16 cellular contexts compared by ENCODE assay signal in genomic region chr1:9010781-9011323, GRCh38. TPM values are rescaled to one million over a fixed set of nuclear protein-coding genes. Genes with fewer than 3 reads are reported as not detected.
DNase-seq lines count a peak whose midpoint lies in the region; ATAC-seq, FAIRE-seq and TF ChIP-seq lines count a peak whose summit lies in the region.
"Had no signal": no experiment of that assay in that cellular context is flagged by ENCODE, and none has a peak within 500 bp of the region (broad histone marks: within the 10 kb centered on the region; RNA-seq: fewer than 3 reads in every experiment).

No MANE protein-coding gene starts in this region.

- H3K4me3 ChIP-seq in BLaER1 (no peak overlapping the region), mucosa of descending colon (no peak overlapping the region)

- no peaks in the 10 kb centered on the region for H3K36me3 Mint-ChIP-seq in activated T-helper 17 cell treated with anti-CD3 and anti-CD28 coated beads, Interleukin-2, amount 50 U/mL, for 72 hours (ENCODE audit: low read depth)

- peak overlapping the region; percentile 47 for H3K27ac Mint-ChIP-seq in activated T-helper 17 cell treated with anti-CD3 and anti-CD28 coated beads, Interleukin-2, amount 50 U/mL, for 72 hours

- no peaks in the 10 kb centered on the region for H3K4me1 Mint-ChIP-seq in activated T-helper 17 cell treated with anti-CD3 and anti-CD28 coated beads, Interleukin-2, amount 50 U/mL, for 72 hours

- no peaks in the 10 kb centered on the region for H3K27me3 ChIP-seq in BLaER1

- H3K27me3 Mint-ChIP-seq in activated T-helper 17 cell treated with anti-CD3 and anti-CD28 coated beads, Interleukin-2, amount 50 U/mL, for 72 hours: peaks cover 3% of the 10 kb centered on the region

- H3K36me3 ChIP-seq in BLaER1: no peaks in the 10 kb centered on the region
- H3K36me3 ChIP-seq in mucosa of descending colon (ENCODE audit: low read depth): no peaks in the 10 kb centered on the region

- no peak for TF ChIP-seq CTCF in mucosa of descending colon (IDR thresholded peaks at IDR 0.05)

- no peaks in the 10 kb centered on the region for H3K9me3 ChIP-seq in BLaER1
- H3K9me3 ChIP-seq in mucosa of descending colon: no peaks in the 10 kb centered on the region

- ATAC-seq in activated T-helper 17 cell treated with anti-CD3 and anti-CD28 coated beads, Interleukin-2, amount 50 U/mL, for 72 hours (replicated peaks): no peak
- peak; percentile 86 for ATAC-seq in mucosa of descending colon
- no peak for ATAC-seq in GM21367 (IDR thresholded peaks at IDR 0.05; ENCODE audit: unreplicated experiment)
- no peak for ATAC-seq in GM21526 (IDR thresholded peaks at IDR 0.05; ENCODE audit: low FRiP score, unreplicated experiment)
- ATAC-seq: SK-N-SH treated with all-trans-retinoic acid at 6 μM for 48 hours had no signal

- no peak overlapping the region for H3K27ac ChIP-seq in BLaER1
- H3K27ac ChIP-seq: KMS-11 had no signal

- no peak overlapping the region for H3K4me3 Mint-ChIP-seq in activated T-helper 17 cell treated with anti-CD3 and anti-CD28 coated beads, Interleukin-2, amount 50 U/mL, for 72 hours

- intact Hi-C loops in mucosa of descending colon (cut with DNase I, micrococcal nuclease): loop anchor here in 1 of 2 donors (5.0 kb wide), 1 partner anchor 91 kb away; no protein-coding TSS in a partner anchor

- peak; percentile 57 for DNase-seq in GM19239 (ENCODE audit: insufficient read length, low spot score)
- peak in 2 of 3 donors; percentile 42 to 78 for DNase-seq in mucosa of descending colon
- DNase-seq in islet precursor cell: no peak
- DNase-seq in amygdala (lab: John Stamatoyannopoulos, UW): no peak
- DNase-seq: activated CD4-positive, CD25-positive, alpha-beta regulatory T cell treated with anti-CD3 and anti-CD28 coated beads, Interleukin-2, amount 50 U/mL, for 72 hours; DMS153; kidney glomerular epithelial cell; NCI-H187 had no signal

- peak overlapping the region; percentile 83 for H3K4me2 ChIP-seq in BLaER1
- H3K4me2 ChIP-seq: KMS-11 had no signal

- H4K20me1 ChIP-seq in BLaER1: no peaks in the 10 kb centered on the region

- 0 out of 2 replicates have a peak overlapping the region, but pooled peaks have one; percentile 15 for H3K9ac ChIP-seq in BLaER1
- H3K9ac ChIP-seq: KMS-11 had no signal

- FAIRE-seq in GM19239 (lab: Jason Lieb, UNC): peak; percentile 79

- H3K4me1 ChIP-seq in BLaER1 (peaks cover 80% of the 10 kb centered on the region), mucosa of descending colon (ENCODE audit: low read depth) (no peaks in the 10 kb centered on the region)

- H3K9me3 Mint-ChIP-seq in activated T-helper 17 cell treated with anti-CD3 and anti-CD28 coated beads, Interleukin-2, amount 50 U/mL, for 72 hours: no peaks in the 10 kb centered on the region

RNA-seq across cellular contexts. Expression of gene SLC2A7, which starts 15.4 kb away (rescaled TPM):
- total RNA-seq in activated T-helper 17 cell treated with anti-CD3 and anti-CD28 coated beads, Interleukin-2, amount 50 U/mL, for 72 hours: not detected
- total RNA-seq in mucosa of descending colon: not detected
- total RNA-seq: aorta, urinary bladder had no signal

RNA-seq across cellular contexts. Expression of gene SLC2A5, which starts 58.6 kb away (rescaled TPM):
- total RNA-seq in activated T-helper 17 cell treated with anti-CD3 and anti-CD28 coated beads, Interleukin-2, amount 50 U/mL, for 72 hours: under 1 TPM in 1 of 2 donors, not detected in 1; 0.87 TPM
- total RNA-seq in mucosa of descending colon: 10 to 100 TPM in 1 of 3 donors, 1 to 10 TPM in 2; 4.4 to 34.5 (median 7.8) TPM

Comparison
In these comparisons a context has a peak if more than half of its experiments do, and no peak if none do; other contexts are left out.
1. DNase-seq: peak in GM19239 (single experiment) and mucosa of descending colon (2 of 3); none in islet precursor cell (single experiment) and amygdala (0 of 56).